Comparison of ENCODE assay signal across 8 cellular contexts in genomic region chr9:93207326-93207814, GRCh38. TPM values are rescaled to one million over a fixed set of nuclear protein-coding genes. Genes with fewer than 3 reads are reported as not detected.
A peak's percentile ranks its signal among the peaks of the same experiment; 100 is the strongest.
DNase-seq lines count a peak whose midpoint lies in the region; ATAC-seq, FAIRE-seq and TF ChIP-seq lines count a peak whose summit lies in the region.

No MANE protein-coding gene starts in this region.

- H3K4me3 Mint-ChIP-seq in activated naive CD4-positive, alpha-beta T cell treated with anti-CD3 and anti-CD28 coated beads, Interleukin-2, amount 10 ng/mL, durations not matched to agents 7 days and 5 days = no peak overlapping the region

- H3K4me3 ChIP-seq in esophagus muscularis mucosa = peak overlapping the region in 3 of 4 donors; percentile 16 to 42 (median 20)

- H3K9me3 Mint-ChIP-seq in activated naive CD4-positive, alpha-beta T cell treated with anti-CD3 and anti-CD28 coated beads, Interleukin-2, amount 10 ng/mL, durations not matched to agents 7 days and 5 days = peaks cover 7% of the 10 kb centered on the region

- 26% methylated on average over 9 of the region's 9 CpGs for WGBS in esophagus muscularis mucosa

- peak; percentile 7 for TF ChIP-seq CTCF in D721Med (IDR thresholded peaks at IDR 0.05; ENCODE audit: insufficient read depth, missing control alignments)
- peak; percentile 9 to 40 (median 10) for TF ChIP-seq CTCF in esophagus muscularis mucosa (IDR thresholded peaks at IDR 0.05)

- H3K27me3 ChIP-seq in esophagus muscularis mucosa = no peaks in the 10 kb centered on the region

- peaks cover 10% of the 10 kb centered on the region for H3K27me3 Mint-ChIP-seq in activated naive CD4-positive, alpha-beta T cell treated with anti-CD3 and anti-CD28 coated beads, Interleukin-2, amount 10 ng/mL, durations not matched to agents 7 days and 5 days

- H3K36me3 ChIP-seq in esophagus muscularis mucosa = no peaks in the 10 kb centered on the region

- peaks cover 65 to 89% (median 71%) of the 10 kb centered on the region in 4 donors for H3K4me1 ChIP-seq in esophagus muscularis mucosa

- CTCF ChIA-PET in activated naive CD4-positive, alpha-beta T cell treated with anti-CD3 and anti-CD28 coated beads, Interleukin-2, amount 10 ng/mL, durations not matched to agents 7 days and 5 days (lab: Charles Lee) = no interaction called here

- H3K36me3 Mint-ChIP-seq in activated naive CD4-positive, alpha-beta T cell treated with anti-CD3 and anti-CD28 coated beads, Interleukin-2, amount 10 ng/mL, durations not matched to agents 7 days and 5 days = no peaks in the 10 kb centered on the region

- peaks cover 4% of the 10 kb centered on the region for H3K4me1 Mint-ChIP-seq in activated naive CD4-positive, alpha-beta T cell treated with anti-CD3 and anti-CD28 coated beads, Interleukin-2, amount 10 ng/mL, durations not matched to agents 7 days and 5 days

- FAIRE-seq in D721Med (lab: Jason Lieb, UNC) = peak; percentile 80

- H3K27ac ChIP-seq in esophagus muscularis mucosa (replicated peaks in 1 of 4) = peak overlapping the region; percentile 79 to 86 (median 84)

- H3K27ac Mint-ChIP-seq in activated naive CD4-positive, alpha-beta T cell treated with anti-CD3 and anti-CD28 coated beads, Interleukin-2, amount 10 ng/mL, durations not matched to agents 7 days and 5 days = no peak overlapping the region

- intact Hi-C loops in esophagus muscularis mucosa (cut with DNase I) = no loop called here

- ATAC-seq in GM18502 (IDR thresholded peaks at IDR 0.05; ENCODE audit: poor library complexity, unreplicated experiment) = no peak

- no peak for TF ChIP-seq POLR2A in esophagus muscularis mucosa (IDR thresholded peaks at IDR 0.05; ENCODE audit: low read depth)

- DNase-seq in D721Med (ENCODE audit: insufficient read length, low spot score) (no peak), NCI-H345 (lab: John Stamatoyannopoulos, UW) (peak; percentile 43), esophagus muscularis mucosa (ENCODE audit: extremely low spot score) (no peak), nucleus accumbens (lab: John Stamatoyannopoulos, UW) (peak in 39 of 56 donors; percentile 16 to 77 (median 47)), GM19238 (ENCODE audit: insufficient read length, low spot score) (no peak), GF-D8 (lab: John Stamatoyannopoulos, UW) (no peak)
- no peak for DNase-seq in activated naive CD4-positive, alpha-beta T cell treated with anti-CD3 and anti-CD28 coated beads, Interleukin-2, amount 10 ng/mL, durations not matched to agents 7 days and 5 days

- no peak for TF ChIP-seq EP300 in esophagus muscularis mucosa (IDR thresholded peaks at IDR 0.05)

- H3K9me3 ChIP-seq in esophagus muscularis mucosa = no peaks in the 10 kb centered on the region

RNA-seq across cellular contexts. Expression of gene WNK2, which starts 23.4 kb away (rescaled TPM):
- 10 to 100 TPM; 18.6 to 89.9 (median 40.8) TPM for total RNA-seq in esophagus muscularis mucosa

Comparison
In these comparisons a context has a peak if more than half of its experiments do, and no peak if none do; other contexts are left out.
1. DNase-seq: peak in NCI-H345 (single experiment) and nucleus accumbens (39 of 56); none in D721Med (single experiment), esophagus muscularis mucosa (single experiment), GM19238 (single experiment), GF-D8 (single experiment) and activated naive CD4-positive, alpha-beta T cell treated with anti-CD3 and anti-CD28 coated beads, Interleukin-2, amount 10 ng/mL, durations not matched to agents 7 days and 5 days (single experiment).